33 cellular contexts compared by ENCODE assay signal in the genomic region with DNA sequence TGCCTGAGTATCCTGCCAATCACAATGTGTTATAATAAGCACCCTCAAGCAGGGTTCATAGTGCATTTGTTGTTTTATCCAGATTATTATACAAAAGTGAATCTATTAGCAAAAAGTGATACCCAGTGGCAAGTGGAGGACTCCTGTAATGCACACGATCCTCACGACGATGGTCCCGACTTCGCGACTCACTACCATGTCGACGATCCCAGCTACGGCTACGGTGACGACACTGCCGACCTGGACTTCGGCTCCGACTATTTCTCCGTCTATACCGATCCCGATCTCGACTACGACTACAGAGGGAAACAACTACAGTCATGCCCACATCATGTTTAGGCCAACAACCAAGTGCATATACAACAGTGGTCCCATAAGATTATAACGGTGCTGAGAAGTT.
"Had no signal": no experiment of that assay in that cellular context is flagged by ENCODE, and none has a peak within 500 bp of the region (broad histone marks: within the 10 kb centered on the region; RNA-seq: fewer than 3 reads in every experiment).

No MANE protein-coding gene starts in this region.

- H3K27ac ChIP-seq: neutrophil, ovary, parathyroid adenoma, psoas muscle, skin epidermis, spleen, suprapubic skin, testis, tibial artery, transverse colon, upper lobe of left lung, vagina had no signal

- H3K27me3 ChIP-seq: neutrophil, ovary, spleen, suprapubic skin, testis, tibial artery, transverse colon, upper lobe of left lung, vagina had no signal

- DNase-seq: naive B cell; naive thymus-derived CD8-positive, alpha-beta T cell; nephron progenitor cell; nucleus accumbens; ovary; posterior cingulate gyrus; psoas muscle; right cardiac atrium; spleen; stimulated activated CD4-positive, alpha-beta T cell treated with anti-CD3 and anti-CD28 coated beads, Interleukin-12 subunit alpha, Interleukin-12 subunit beta, amount 100 ng/mL, for 4 hours; stimulated activated CD4-positive, alpha-beta T cell treated with anti-CD3 and anti-CD28 coated beads, Interleukin-1b, Interleukin-23, amount 100 ng/mL, for 48 hours; stimulated activated CD4-positive, alpha-beta T cell treated with anti-CD3 and anti-CD28 coated beads, Interleukin-4, amount 100 ng/mL, for 1 hour; stimulated activated CD4-positive, alpha-beta T cell treated with anti-CD3 and anti-CD28 coated beads, Interleukin-4, amount 100 ng/mL, for 4 hours; stimulated activated CD8-positive, alpha-beta memory T cell treated with anti-CD3 and anti-CD28 coated beads, Interleukin-4, amount 100 ng/mL, for 48 hours; stimulated activated naive B cell treated with anti-CD40 and anti-IgM and Interleukin-4, amounts not matched to agents 10 μg/mL and 1 μg/mL and 100 μg/mL, for 72 hours; stimulated activated naive CD8-positive, alpha-beta T cell treated with anti-CD3 and anti-CD28 coated beads, Interleukin-15, amount 100 ng/mL, for 72 hours; stimulated activated naive CD8-positive, alpha-beta T cell treated with anti-CD3 and anti-CD28 coated beads, Interleukin-15, Interleukin-2, amounts not matched to agents 100 U/mL and 50 U/mL, for 24 hours; substantia nigra; testis; transverse colon; upper lobe of left lung had no signal

- H2AFZ ChIP-seq: parathyroid adenoma had no signal

- H3K9me3 ChIP-seq: neutrophil, ovary, psoas muscle, spleen, suprapubic skin, testis, tibial artery, transverse colon, upper lobe of left lung, vagina had no signal

- FAIRE-seq: urothelium cell line had no signal

- H3K9me3 Mint-ChIP-seq: naive B cell; naive thymus-derived CD8-positive, alpha-beta T cell; natural killer cell treated with Interleukin-12 subunit alpha and Interleukin-12 subunit beta and Interleukin-15 and Interleukin-18, amount 100 ng/mL, for 72 hours; nephron progenitor cell; neural crest cell; stimulated activated naive B cell treated with anti-CD40 and anti-IgM and Interleukin-4, amounts not matched to agents 10 μg/mL and 1 μg/mL and 100 μg/mL, for 72 hours; stimulated activated naive CD8-positive, alpha-beta T cell treated with anti-CD3 and anti-CD28 coated beads, Interleukin-15, amount 100 ng/mL, for 72 hours had no signal

- H3K27ac Mint-ChIP-seq: nephron progenitor cell; progenitor cell of endocrine pancreas; stimulated activated naive B cell treated with anti-CD40 and anti-IgM and Interleukin-4, amounts not matched to agents 10 μg/mL and 1 μg/mL and 100 μg/mL, for 72 hours; stimulated activated naive CD8-positive, alpha-beta T cell treated with anti-CD3 and anti-CD28 coated beads, Interleukin-15, amount 100 ng/mL, for 72 hours had no signal

- H3K36me3 ChIP-seq: ovary had no signal

- H3K4me3 ChIP-seq: ovary, psoas muscle, skin epidermis, smooth muscle cell, spleen, suprapubic skin, testis, tibial artery, transverse colon, upper lobe of left lung, vagina had no signal

- H3K9ac ChIP-seq: parathyroid adenoma had no signal

- H3K4me1 ChIP-seq: parathyroid adenoma, testis, tibial artery, transverse colon had no signal

- H3K4me2 ChIP-seq: smooth muscle cell had no signal

- H3K4me1 Mint-ChIP-seq: nephron progenitor cell, neural crest cell had no signal

- ATAC-seq: naive thymus-derived CD8-positive, alpha-beta T cell; natural killer cell treated with Interleukin-12 subunit alpha and Interleukin-12 subunit beta and Interleukin-15 and Interleukin-18, amount 100 ng/mL, for 72 hours; psoas muscle; right cardiac atrium; sciatic nerve; stimulated activated naive B cell treated with anti-CD40 and anti-IgM and Interleukin-4, amounts not matched to agents 10 μg/mL and 1 μg/mL and 100 μg/mL, for 72 hours; stimulated activated naive CD8-positive, alpha-beta T cell treated with anti-CD3 and anti-CD28 coated beads, Interleukin-15, amount 100 ng/mL, for 72 hours; stimulated activated naive CD8-positive, alpha-beta T cell treated with anti-CD3 and anti-CD28 coated beads, Interleukin-15, Interleukin-2, amounts not matched to agents 100 U/mL and 50 U/mL, for 24 hours had no signal

- H3K4me3 Mint-ChIP-seq: naive B cell; naive thymus-derived CD8-positive, alpha-beta T cell; natural killer cell treated with Interleukin-12 subunit alpha and Interleukin-12 subunit beta and Interleukin-15 and Interleukin-18, amount 100 ng/mL, for 72 hours; nephron progenitor cell; neural crest cell; stimulated activated naive B cell treated with anti-CD40 and anti-IgM and Interleukin-4, amounts not matched to agents 10 μg/mL and 1 μg/mL and 100 μg/mL, for 72 hours; stimulated activated naive CD8-positive, alpha-beta T cell treated with anti-CD3 and anti-CD28 coated beads, Interleukin-15, amount 100 ng/mL, for 72 hours had no signal
